18 cellular contexts compared by ENCODE assay signal in genomic region chr16:66383551-66383950, GRCh38. TPM values are rescaled to one million over a fixed set of nuclear protein-coding genes. Genes with fewer than 3 reads are reported as not detected.
DNase-seq lines count a peak whose midpoint lies in the region; TF ChIP-seq lines count a peak whose summit lies in the region.
"Had no signal": no experiment of that assay in that cellular context is flagged by ENCODE, and none has a peak within 500 bp of the region (broad histone marks: within the 10 kb centered on the region; RNA-seq: fewer than 3 reads in every experiment).

No MANE protein-coding gene starts in this region.

- H2AK5ac ChIP-seq in mesendoderm (ENCODE audit: low read length), result peak overlapping the region; percentile 53

- CTCF ChIA-PET in RWPE1 (lab: Yijun Ruan, JAX), result no interaction called here
- CTCF ChIA-PET in CD8-positive, alpha-beta memory T cell (lab: Charles Lee), result no interaction called here
- CTCF ChIA-PET in activated CD4-positive, alpha-beta T cell treated with anti-CD3 and anti-CD28 coated beads, Interleukin-2, amount 10 ng/mL, durations not matched to agents 7 days and 5 days (lab: Charles Lee), result no interaction called here

- no peak overlapping the region for H3K4me3 Mint-ChIP-seq in CD8-positive, alpha-beta memory T cell
- no peak overlapping the region for H3K4me3 Mint-ChIP-seq in activated CD4-positive, alpha-beta T cell treated with anti-CD3 and anti-CD28 coated beads, Interleukin-2, amount 10 ng/mL, durations not matched to agents 7 days and 5 days
- H3K4me3 Mint-ChIP-seq: activated CD4-positive, alpha-beta T cell treated with anti-CD3 and anti-CD28 coated beads, Interleukin-2, amount 10 ng/mL, durations not matched to agents 24 days and 14 days; neural progenitor cell had no signal

- no peak for TF ChIP-seq POLR2A in spleen (IDR thresholded peaks at IDR 0.05)

- H3K4me1 Mint-ChIP-seq in CD8-positive, alpha-beta memory T cell, result peaks cover 0 to 8% (median 0%) of the 10 kb centered on the region in 3 donors
- no peaks in the 10 kb centered on the region for H3K4me1 Mint-ChIP-seq in activated CD4-positive, alpha-beta T cell treated with anti-CD3 and anti-CD28 coated beads, Interleukin-2, amount 10 ng/mL, durations not matched to agents 7 days and 5 days
- H3K4me1 Mint-ChIP-seq: activated CD4-positive, alpha-beta T cell treated with anti-CD3 and anti-CD28 coated beads, Interleukin-2, amount 10 ng/mL, durations not matched to agents 24 days and 14 days had no signal

- no peaks in the 10 kb centered on the region for H3K79me1 ChIP-seq in mesendoderm (ENCODE audit: low read length)

- H3K4me1 ChIP-seq in mesendoderm (ENCODE audit: control insufficient read depth, low read depth, low read length) (peaks cover 4% of the 10 kb centered on the region), spleen (peaks cover 0 to 8% (median 0%) of the 10 kb centered on the region in 6 donors)
- H3K4me1 ChIP-seq in CD8-positive, alpha-beta memory T cell (ENCODE audit: insufficient read depth, low read length), result no peaks in the 10 kb centered on the region
- H3K4me1 ChIP-seq: BLaER1, neural progenitor cell had no signal

- peak overlapping the region; percentile 58 for H3K56ac ChIP-seq in mesendoderm (ENCODE audit: low read length)

- H2BK5ac ChIP-seq in mesendoderm (ENCODE audit: low read length), result no peak overlapping the region

- intact Hi-C loops in spleen (cut with DNase I; ENCODE audit: low total_unique reads), result no loop called here

- DNase-seq in RWPE1 (ENCODE audit: low spot score), result no peak
- DNase-seq in mesendoderm, result no peak
- peak; percentile 63 for DNase-seq in spleen
- DNase-seq in CD8-positive, alpha-beta memory T cell, result no peak
- DNase-seq in anterior cingulate cortex (lab: John Stamatoyannopoulos, UW), result no peak
- DNase-seq in activated CD4-positive, alpha-beta T cell treated with anti-CD3 and anti-CD28 coated beads, Interleukin-2, amount 10 ng/mL, durations not matched to agents 7 days and 5 days, result no peak
- no peak for DNase-seq in NCI-H526 (lab: John Stamatoyannopoulos, UW)
- DNase-seq: activated CD4-positive, alpha-beta T cell treated with anti-CD3 and anti-CD28 coated beads, Interleukin-2, amount 10 ng/mL, durations not matched to agents 24 days and 14 days; foreskin melanocyte; MG63; NCI-H187; stimulated activated CD4-positive, alpha-beta T cell treated with anti-CD3 and anti-CD28 coated beads, Interleukin-4, amount 100 ng/mL, for 4 hours; transverse colon had no signal

- no peak overlapping the region for H4K8ac ChIP-seq in mesendoderm (ENCODE audit: low read depth, low read length)

- peak overlapping the region; percentile 4 for H2BK120ac ChIP-seq in mesendoderm (ENCODE audit: low read depth, low read length)

- H3K9ac ChIP-seq in mesendoderm (ENCODE audit: low read length), result no peak overlapping the region
- H3K9ac ChIP-seq: BLaER1, neural progenitor cell had no signal

- POLR2A ChIA-PET in RWPE1 (lab: Yijun Ruan, JAX; ENCODE audit: low non-redundant PET), result no interaction called here
- POLR2A ChIA-PET in CD8-positive, alpha-beta memory T cell (lab: Charles Lee), result no interaction called here
- POLR2A ChIA-PET in activated CD4-positive, alpha-beta T cell treated with anti-CD3 and anti-CD28 coated beads, Interleukin-2, amount 10 ng/mL, durations not matched to agents 7 days and 5 days (lab: Charles Lee), result interaction anchor here (0.7 kb wide), 1 partner anchor 251 kb away, joined by 3 read pairs; no protein-coding TSS in a partner anchor

- H3K18ac ChIP-seq in mesendoderm (ENCODE audit: low read length), result no peak overlapping the region

- peaks cover 0 to 8% (median 0%) of the 10 kb centered on the region in 5 donors for H3K9me3 Mint-ChIP-seq in CD8-positive, alpha-beta memory T cell
- H3K9me3 Mint-ChIP-seq in activated CD4-positive, alpha-beta T cell treated with anti-CD3 and anti-CD28 coated beads, Interleukin-2, amount 10 ng/mL, durations not matched to agents 7 days and 5 days, result no peaks in the 10 kb centered on the region

- H3K4me3 ChIP-seq in mesendoderm (ENCODE audit: low read length) (no peak overlapping the region), spleen (no peak overlapping the region)
- no peak overlapping the region for H3K4me3 ChIP-seq in CD8-positive, alpha-beta memory T cell (ENCODE audit: low read length)
- H3K4me3 ChIP-seq: BLaER1, MG63, neural progenitor cell, transverse colon had no signal

- H3K23ac ChIP-seq in mesendoderm (ENCODE audit: low read length), result no peak overlapping the region

- H4K5ac ChIP-seq in mesendoderm (ENCODE audit: low read length), result no peak overlapping the region

- peaks cover 7 to 19% of the 10 kb centered on the region in 2 donors for H3K27me3 Mint-ChIP-seq in CD8-positive, alpha-beta memory T cell
- peaks cover 2% of the 10 kb centered on the region for H3K27me3 Mint-ChIP-seq in activated CD4-positive, alpha-beta T cell treated with anti-CD3 and anti-CD28 coated beads, Interleukin-2, amount 10 ng/mL, durations not matched to agents 7 days and 5 days
- H3K27me3 Mint-ChIP-seq: activated CD4-positive, alpha-beta T cell treated with anti-CD3 and anti-CD28 coated beads, Interleukin-2, amount 10 ng/mL, durations not matched to agents 24 days and 14 days had no signal

- H3K4ac ChIP-seq in mesendoderm (ENCODE audit: low read depth, low read length), result no peak overlapping the region

- no peaks in the 10 kb centered on the region for H3K36me3 Mint-ChIP-seq in CD8-positive, alpha-beta memory T cell
- H3K36me3 Mint-ChIP-seq in activated CD4-positive, alpha-beta T cell treated with anti-CD3 and anti-CD28 coated beads, Interleukin-2, amount 10 ng/mL, durations not matched to agents 7 days and 5 days (ENCODE audit: low read depth), result no peaks in the 10 kb centered on the region
- H3K36me3 Mint-ChIP-seq: activated naive CD4-positive, alpha-beta T cell treated with anti-CD3 and anti-CD28 coated beads, Interleukin-2, amount 50 U/mL, for 72 hours had no signal

- no peaks in the 10 kb centered on the region for H3K9me3 ChIP-seq in spleen
- no peaks in the 10 kb centered on the region for H3K9me3 ChIP-seq in CD8-positive, alpha-beta memory T cell (ENCODE audit: low read length)
- H3K9me3 ChIP-seq: BLaER1, MG63, transverse colon had no signal

- H3K4me2 ChIP-seq in mesendoderm (ENCODE audit: low read length), result no peak overlapping the region
- H3K4me2 ChIP-seq: BLaER1, neural progenitor cell had no signal

- peak overlapping the region in 2 of 8 donors; percentile 25 to 89 for H3K27ac Mint-ChIP-seq in CD8-positive, alpha-beta memory T cell
- H3K27ac Mint-ChIP-seq in activated CD4-positive, alpha-beta T cell treated with anti-CD3 and anti-CD28 coated beads, Interleukin-2, amount 10 ng/mL, durations not matched to agents 7 days and 5 days, result no peak overlapping the region
- H3K27ac Mint-ChIP-seq: activated CD4-positive, alpha-beta T cell treated with anti-CD3 and anti-CD28 coated beads, Interleukin-2, amount 10 ng/mL, durations not matched to agents 24 days and 14 days; neural progenitor cell had no signal

- no peak overlapping the region for H2BK15ac ChIP-seq in mesendoderm (replicated peaks; ENCODE audit: low read depth)

- no CpG with 5 or more reads among the region's 4 CpGs for WGBS in mesendoderm (ENCODE audit: extremely low coverage, insufficient coverage, low lambda C conversion rate)
- 68 to 89% (median 82%) methylated on average over 4 of the region's 4 CpGs for WGBS in spleen, 5 donors

- H3K27me3 ChIP-seq in mesendoderm (ENCODE audit: insufficient read depth, low read length, poor library complexity) (no peaks in the 10 kb centered on the region), spleen (replicated peaks in 1 of 7) (peaks cover 0 to 8% (median 0%) of the 10 kb centered on the region in 7 donors)
- no peaks in the 10 kb centered on the region for H3K27me3 ChIP-seq in CD8-positive, alpha-beta memory T cell (ENCODE audit: insufficient read depth, low read length, poor library complexity, severe bottlenecking)
- H3K27me3 ChIP-seq: BLaER1, MG63, neural progenitor cell, transverse colon had no signal

- no peak for TF ChIP-seq CTCF in RWPE1 (conservative IDR thresholded peaks at IDR 0.05; ENCODE audit: low read depth)
- TF ChIP-seq CTCF in spleen (IDR thresholded peaks at IDR 0.05 in 8 of 11, conservative IDR thresholded peaks at IDR 0.05 in 3 of 11), result no peak

- H3K27ac ChIP-seq in RWPE1, result peak overlapping the region; percentile 75
- peak overlapping the region; percentile 41 for H3K27ac ChIP-seq in cingulate gyrus (ENCODE audit: low read depth, low read length)
- H3K27ac ChIP-seq in mesendoderm (ENCODE audit: low read depth, low read length), result no peak overlapping the region
- H3K27ac ChIP-seq in spleen, result peak overlapping the region in 2 of 8 donors; percentile 16 to 83
- no peak overlapping the region for H3K27ac ChIP-seq in CD8-positive, alpha-beta memory T cell (ENCODE audit: low read depth, low read length)
- H3K27ac ChIP-seq: BLaER1, neural progenitor cell had no signal

- H3K36me3 ChIP-seq in mesendoderm (ENCODE audit: control insufficient read depth, insufficient read depth, low read length) (no peaks in the 10 kb centered on the region), spleen (peaks cover 0 to 10% (median 0%) of the 10 kb centered on the region in 6 donors)
- no peaks in the 10 kb centered on the region for H3K36me3 ChIP-seq in CD8-positive, alpha-beta memory T cell (ENCODE audit: insufficient read depth, low read length)
- H3K36me3 ChIP-seq: BLaER1, MG63, neural progenitor cell, transverse colon had no signal

- no peaks in the 10 kb centered on the region for H3K79me2 ChIP-seq in mesendoderm (ENCODE audit: control insufficient read depth, insufficient read depth, low read length)

RNA-seq across cellular contexts. Expression of gene CDH5, which starts 17.1 kb away (rescaled TPM):
- 0.06 TPM for polyA plus RNA-seq in mesendoderm (2013, experiment 1 of 2)
- 0.07 TPM for polyA plus RNA-seq in mesendoderm (2013, experiment 2 of 2)
- total RNA-seq in spleen, result 10 to 100 TPM; 33.2 to 62.7 (median 46.6) TPM
- polyA plus RNA-seq in spleen, result 10 to 100 TPM in 1 of 3 donors, 1 to 10 TPM in 2; 6.7 to 12.6 (median 8.9) TPM
- total RNA-seq in CD8-positive, alpha-beta memory T cell, result not detected
- not detected for polyA plus RNA-seq in CD8-positive, alpha-beta memory T cell
- total RNA-seq in activated CD4-positive, alpha-beta T cell treated with anti-CD3 and anti-CD28 coated beads, Interleukin-2, amount 10 ng/mL, durations not matched to agents 7 days and 5 days, result not detected
- total RNA-seq: activated CD4-positive, alpha-beta T cell treated with anti-CD3 and anti-CD28 coated beads, Interleukin-2, amount 10 ng/mL, durations not matched to agents 24 days and 14 days; activated naive CD4-positive, alpha-beta T cell treated with anti-CD3 and anti-CD28 coated beads, Interleukin-2, amount 50 U/mL, for 72 hours; SK-MEL-5 had no signal

RNA-seq across cellular contexts. Expression of gene BEAN1, which starts 43.5 kb away (rescaled TPM):
- 0.10 TPM for polyA plus RNA-seq in mesendoderm (2013, experiment 1 of 2)
- polyA plus RNA-seq in mesendoderm (2013, experiment 2 of 2), result 0.06 TPM
- total RNA-seq in spleen, result under 1 TPM in 4 of 7 donors, not detected in 3; 0.21 to 0.68 (median 0.45) TPM
- polyA plus RNA-seq in spleen, result under 1 TPM; 0.30 to 0.42 (median 0.30) TPM
- not detected for total RNA-seq in CD8-positive, alpha-beta memory T cell
- polyA plus RNA-seq in CD8-positive, alpha-beta memory T cell, result 0.09 TPM
- not detected for total RNA-seq in activated CD4-positive, alpha-beta T cell treated with anti-CD3 and anti-CD28 coated beads, Interleukin-2, amount 10 ng/mL, durations not matched to agents 7 days and 5 days
- total RNA-seq: activated CD4-positive, alpha-beta T cell treated with anti-CD3 and anti-CD28 coated beads, Interleukin-2, amount 10 ng/mL, durations not matched to agents 24 days and 14 days; activated naive CD4-positive, alpha-beta T cell treated with anti-CD3 and anti-CD28 coated beads, Interleukin-2, amount 50 U/mL, for 72 hours; SK-MEL-5 had no signal

Comparison
In these comparisons a context has a peak if more than half of its experiments do, and no peak if none do; other contexts are left out.
1. H3K27ac ChIP-seq: peak in RWPE1 (single experiment) and cingulate gyrus (single experiment); none in mesendoderm (single experiment) and CD8-positive, alpha-beta memory T cell (single experiment).
2. RNA of gene CDH5, which starts 17.1 kb away (total RNA-seq): 33.2 to 62.7 TPM in spleen; not detected in CD8-positive, alpha-beta memory T cell and not detected in activated CD4-positive, alpha-beta T cell treated with anti-CD3 and anti-CD28 coated beads, Interleukin-2, amount 10 ng/mL, durations not matched to agents 7 days and 5 days; every median in the first group is over 10 times any median in the second.